ENCODE assay signal across 8 cellular contexts in genomic region chr20:57392512-57393271, GRCh38.
DNase-seq lines count a peak whose midpoint lies in the region; ATAC-seq and TF ChIP-seq lines count a peak whose summit lies in the region.

No MANE protein-coding gene starts in this region.

- ATAC-seq in HG02678 (IDR thresholded peaks at IDR 0.05; ENCODE audit: unreplicated experiment) = no peak

- TF ChIP-seq CTCF in retinal pigment epithelial cell (conservative IDR thresholded peaks at IDR 0.05; ENCODE audit: low read depth, low read length) = no peak

- peak; percentile 15 for TF ChIP-seq POLR2A in GM15510 (IDR thresholded peaks at IDR 0.05; ENCODE audit: borderline replicate concordance, extremely low read depth, insufficient read length)

- peak overlapping the region; percentile 57 for H3K4me3 ChIP-seq in retinal pigment epithelial cell (ENCODE audit: low read length)

- DNase-seq in NCI-H774 (lab: John Stamatoyannopoulos, UW) (peak; percentile 16), activated T-helper 1 cell treated with Interleukin-2 at 50 U/mL for 16 hours (ENCODE audit: low read depth) (peak; percentile 77), germinal center (ENCODE audit: low spot score) (peak; percentile 62), retinal pigment epithelial cell (ENCODE audit: low read depth) (no peak), NCI-H1930 (lab: John Stamatoyannopoulos, UW) (no peak), NCI-H2227 treated with DMSO at 0.1 percent for 48 hours (lab: John Stamatoyannopoulos, UW) (no peak)

Comparison
In these comparisons a context has a peak if more than half of its experiments do, and no peak if none do; other contexts are left out.
1. DNase-seq: peak in NCI-H774 (single experiment), activated T-helper 1 cell treated with Interleukin-2 at 50 U/mL for 16 hours (single experiment) and germinal center (single experiment); none in retinal pigment epithelial cell (single experiment), NCI-H1930 (0 of 2) and NCI-H2227 treated with DMSO at 0.1 percent for 48 hours (single experiment).